16 cellular contexts compared by ENCODE assay signal in genomic region chr4:114538012-114538617, GRCh38.
DNase-seq lines count a peak whose midpoint lies in the region; ATAC-seq and TF ChIP-seq lines count a peak whose summit lies in the region.
"Had no signal": no experiment of that assay in that cellular context is flagged by ENCODE, and none has a peak within 500 bp of the region (broad histone marks: within the 10 kb centered on the region; RNA-seq: fewer than 3 reads in every experiment).

No MANE protein-coding gene starts in this region.

- H3K4me1 Mint-ChIP-seq in activated CD4-positive, alpha-beta T cell treated with anti-CD3 and anti-CD28 coated beads for 36 hours, result no peaks in the 10 kb centered on the region
- no peaks in the 10 kb centered on the region for H3K4me1 Mint-ChIP-seq in activated CD4-positive, alpha-beta T cell treated with anti-CD3 and anti-CD28 coated beads, Interleukin-2, amount 10 ng/mL, durations not matched to agents 7 days and 5 days
- no peaks in the 10 kb centered on the region for H3K4me1 Mint-ChIP-seq in activated T-helper 17 cell treated with anti-CD3 and anti-CD28 coated beads, Interleukin-2, amount 50 U/mL, for 72 hours
- H3K4me1 Mint-ChIP-seq: CD8-positive, alpha-beta memory T cell had no signal

- no peaks in the 10 kb centered on the region for H3K79me2 ChIP-seq in OCI-LY7 (ENCODE audit: insufficient read depth, low read depth, low read length)

- POLR2A ChIA-PET in activated CD4-positive, alpha-beta T cell treated with anti-CD3 and anti-CD28 coated beads for 36 hours (lab: Charles Lee), result no interaction called here
- POLR2A ChIA-PET in activated CD4-positive, alpha-beta T cell treated with anti-CD3 and anti-CD28 coated beads, Interleukin-2, amount 10 ng/mL, durations not matched to agents 7 days and 5 days (lab: Charles Lee), result no interaction called here
- POLR2A ChIA-PET in OCI-LY7 (lab: Charles Lee), result no interaction called here

- no peak overlapping the region for H3K4me3 ChIP-seq in OCI-LY7 (ENCODE audit: low read depth, low read length, poor library complexity, severe bottlenecking)
- H3K4me3 ChIP-seq: BLaER1, HAP-1 had no signal

- H3K9me3 Mint-ChIP-seq in activated CD4-positive, alpha-beta T cell treated with anti-CD3 and anti-CD28 coated beads for 36 hours (ENCODE audit: low read depth), result peaks cover 2% of the 10 kb centered on the region
- no peaks in the 10 kb centered on the region for H3K9me3 Mint-ChIP-seq in activated CD4-positive, alpha-beta T cell treated with anti-CD3 and anti-CD28 coated beads, Interleukin-2, amount 10 ng/mL, durations not matched to agents 7 days and 5 days
- H3K9me3 Mint-ChIP-seq in activated T-helper 17 cell treated with anti-CD3 and anti-CD28 coated beads, Interleukin-2, amount 50 U/mL, for 72 hours, result no peaks in the 10 kb centered on the region

- H4K20me1 ChIP-seq in OCI-LY7 (ENCODE audit: insufficient read depth, low read length), result no peaks in the 10 kb centered on the region
- H4K20me1 ChIP-seq: BLaER1 had no signal

- no peaks in the 10 kb centered on the region for H3K36me3 ChIP-seq in OCI-LY7 (ENCODE audit: insufficient read depth, low read length)
- H3K36me3 ChIP-seq: BLaER1, HAP-1 had no signal

- ATAC-seq in activated CD4-positive, alpha-beta T cell treated with anti-CD3 and anti-CD28 coated beads for 36 hours, result peak; percentile 9
- ATAC-seq in activated T-helper 17 cell treated with anti-CD3 and anti-CD28 coated beads, Interleukin-2, amount 50 U/mL, for 72 hours (replicated peaks), result peak; percentile 45

- H2AFZ ChIP-seq in OCI-LY7 (ENCODE audit: low read length), result no peak overlapping the region

- no peaks in the 10 kb centered on the region for H3K36me3 Mint-ChIP-seq in activated CD4-positive, alpha-beta T cell treated with anti-CD3 and anti-CD28 coated beads for 36 hours (ENCODE audit: low read depth)
- H3K36me3 Mint-ChIP-seq in activated CD4-positive, alpha-beta T cell treated with anti-CD3 and anti-CD28 coated beads, Interleukin-2, amount 10 ng/mL, durations not matched to agents 7 days and 5 days (ENCODE audit: low read depth), result no peaks in the 10 kb centered on the region
- no peaks in the 10 kb centered on the region for H3K36me3 Mint-ChIP-seq in activated T-helper 17 cell treated with anti-CD3 and anti-CD28 coated beads, Interleukin-2, amount 50 U/mL, for 72 hours (ENCODE audit: low read depth)
- H3K36me3 Mint-ChIP-seq: CD8-positive, alpha-beta memory T cell had no signal

- H3K9me2 ChIP-seq in OCI-LY7 (ENCODE audit: insufficient read depth, low read length), result no peaks in the 10 kb centered on the region

- H3K4me2 ChIP-seq in OCI-LY7 (ENCODE audit: low read length), result no peak overlapping the region
- H3K4me2 ChIP-seq: BLaER1 had no signal

- no peak overlapping the region for H3K4me3 Mint-ChIP-seq in activated CD4-positive, alpha-beta T cell treated with anti-CD3 and anti-CD28 coated beads for 36 hours
- no peak overlapping the region for H3K4me3 Mint-ChIP-seq in activated CD4-positive, alpha-beta T cell treated with anti-CD3 and anti-CD28 coated beads, Interleukin-2, amount 10 ng/mL, durations not matched to agents 7 days and 5 days
- H3K4me3 Mint-ChIP-seq in activated T-helper 17 cell treated with anti-CD3 and anti-CD28 coated beads, Interleukin-2, amount 50 U/mL, for 72 hours, result no peak overlapping the region
- H3K4me3 Mint-ChIP-seq: CD8-positive, alpha-beta memory T cell had no signal

- H3K27ac Mint-ChIP-seq in activated CD4-positive, alpha-beta T cell treated with anti-CD3 and anti-CD28 coated beads for 36 hours, result no peak overlapping the region
- H3K27ac Mint-ChIP-seq in activated CD4-positive, alpha-beta T cell treated with anti-CD3 and anti-CD28 coated beads, Interleukin-2, amount 10 ng/mL, durations not matched to agents 7 days and 5 days, result no peak overlapping the region
- no peak overlapping the region for H3K27ac Mint-ChIP-seq in activated T-helper 17 cell treated with anti-CD3 and anti-CD28 coated beads, Interleukin-2, amount 50 U/mL, for 72 hours
- H3K27ac Mint-ChIP-seq: CD8-positive, alpha-beta memory T cell had no signal

- H3K27me3 Mint-ChIP-seq in activated CD4-positive, alpha-beta T cell treated with anti-CD3 and anti-CD28 coated beads for 36 hours, result no peaks in the 10 kb centered on the region
- no peaks in the 10 kb centered on the region for H3K27me3 Mint-ChIP-seq in activated CD4-positive, alpha-beta T cell treated with anti-CD3 and anti-CD28 coated beads, Interleukin-2, amount 10 ng/mL, durations not matched to agents 7 days and 5 days
- no peaks in the 10 kb centered on the region for H3K27me3 Mint-ChIP-seq in activated T-helper 17 cell treated with anti-CD3 and anti-CD28 coated beads, Interleukin-2, amount 50 U/mL, for 72 hours
- H3K27me3 Mint-ChIP-seq: CD8-positive, alpha-beta memory T cell had no signal

- intact Hi-C loops in activated CD4-positive, alpha-beta T cell treated with anti-CD3 and anti-CD28 coated beads for 36 hours (cut with DNase I, micrococcal nuclease), result no loop called here
- intact Hi-C loops in OCI-LY7 (cut with micrococcal nuclease; ENCODE audit: unreplicated experiment), result no loop called here

- H3K27me3 ChIP-seq in layer of hippocampus (ENCODE audit: control insufficient read depth, insufficient read depth, low read length), result no peaks in the 10 kb centered on the region
- H3K27me3 ChIP-seq: BLaER1 had no signal

- no peaks in the 10 kb centered on the region for H3K4me1 ChIP-seq in OCI-LY7 (ENCODE audit: insufficient read depth, low read length, poor library complexity, severe bottlenecking)
- H3K4me1 ChIP-seq: BLaER1, Caco-2 had no signal

- no peaks in the 10 kb centered on the region for H3K9me3 ChIP-seq in OCI-LY7 (ENCODE audit: low read length)
- H3K9me3 ChIP-seq: BLaER1, Caco-2 had no signal

- no TSS peak for BruUV-seq in OCI-LY7 (replicated peaks; lab: Mats Ljungman, UMichigan)

- DNase-seq in activated CD4-positive, alpha-beta T cell treated with anti-CD3 and anti-CD28 coated beads for 36 hours, result no peak
- DNase-seq in activated CD4-positive, alpha-beta T cell treated with anti-CD3 and anti-CD28 coated beads, Interleukin-2, amount 10 ng/mL, durations not matched to agents 7 days and 5 days, result no peak
- DNase-seq in substantia nigra (lab: John Stamatoyannopoulos, UW), result no peak
- no peak for DNase-seq in SK-N-DZ (ENCODE audit: low spot score)
- no peak for DNase-seq in DMS 273 (lab: John Stamatoyannopoulos, UW; ENCODE audit: unreplicated experiment)
- no peak for DNase-seq in OCI-LY7 (ENCODE audit: low spot score)
- DNase-seq: 8988T; AML-193; Caco-2; CD8-positive, alpha-beta memory T cell; DMS 273 treated with DMSO at 0.1 percent for 48 hours; GOT3 had no signal

- H3K27ac ChIP-seq in layer of hippocampus (ENCODE audit: low read depth, low read length) (peak overlapping the region; percentile 3), substantia nigra (ENCODE audit: low read depth, low read length, poor library complexity, severe bottlenecking) (peak overlapping the region; percentile 84), OCI-LY7 (ENCODE audit: low read depth, low read length, poor library complexity, severe bottlenecking) (no peak overlapping the region)
- H3K27ac ChIP-seq: BLaER1 had no signal

- CTCF ChIA-PET in activated CD4-positive, alpha-beta T cell treated with anti-CD3 and anti-CD28 coated beads for 36 hours (lab: Charles Lee), result no interaction called here
- CTCF ChIA-PET in activated CD4-positive, alpha-beta T cell treated with anti-CD3 and anti-CD28 coated beads, Interleukin-2, amount 10 ng/mL, durations not matched to agents 7 days and 5 days (lab: Charles Lee), result no interaction called here
- CTCF ChIA-PET in OCI-LY7 (lab: Charles Lee; ENCODE audit: unreplicated experiment), result no interaction called here

- no peak for TF ChIP-seq CTCF in OCI-LY7 (conservative IDR thresholded peaks at IDR 0.05; ENCODE audit: low read length)
